In the genomic region with DNA sequence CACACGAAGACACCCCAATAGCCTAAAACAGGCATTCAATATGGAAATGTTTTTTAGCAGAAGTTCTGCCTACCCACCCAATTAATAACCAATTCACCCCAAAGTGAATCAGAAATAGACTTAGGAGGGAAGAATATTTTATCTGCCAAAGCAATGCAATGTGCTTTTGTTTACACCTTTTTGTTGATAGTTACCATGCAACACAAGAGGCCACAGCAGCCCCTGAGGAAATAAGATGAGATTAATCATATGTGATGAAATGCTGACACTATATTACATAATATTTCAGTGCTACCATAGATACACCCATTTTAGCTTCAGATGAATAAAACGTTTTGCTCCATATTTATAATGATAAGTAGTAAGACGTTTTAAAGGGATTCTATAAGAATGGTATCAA, we compare ENCODE assay signal across 17 cellular contexts.
DNase-seq lines count a peak whose midpoint lies in the region; ATAC-seq and TF ChIP-seq lines count a peak whose summit lies in the region.
"Had no signal": no experiment of that assay in that cellular context is flagged by ENCODE, and none has a peak within 500 bp of the region (broad histone marks: within the 10 kb centered on the region; RNA-seq: fewer than 3 reads in every experiment).

No MANE protein-coding gene starts in this region.

- no peaks in the 10 kb centered on the region for H3K4me1 ChIP-seq in foreskin keratinocyte
- H3K4me1 ChIP-seq: BLaER1 treated with 17β-estradiol and CSF1 and Interleukin-3, amounts not matched to agents 10 nM and 100 nM; psoas muscle; thyroid gland had no signal

- no peaks in the 10 kb centered on the region; the same call in 1 of the 2 replicates for H3K9me3 ChIP-seq in MG63
- H3K9me3 ChIP-seq: psoas muscle, thyroid gland had no signal

- DNase-seq in ACHN (peak; percentile 40), HT-29 (ENCODE audit: low spot score) (peak; percentile 46), SW480 (ENCODE audit: low spot score) (peak; percentile 3), foreskin keratinocyte (peak in 1 of 2 donors; percentile 23), MG63 (no peak), germinal center (ENCODE audit: low spot score) (no peak), NCI-H1436 (lab: John Stamatoyannopoulos, UW) (no peak)
- DNase-seq in activated T-cell treated with anti-CD3 and anti-CD28 coated beads, Interleukin-2, amount 50 U/mL, for 4 hours, result no peak
- DNase-seq: activated CD4-positive, alpha-beta memory T cell treated with anti-CD3 and anti-CD28 coated beads, Interleukin-2, amount 10 ng/mL, durations not matched to agents 7 days and 5 days; activated effector memory CD4-positive, alpha-beta T cell treated with Interleukin-2 at 50 U/mL for 16 hours; NCI-H1436 treated with DMSO at 0.1 percent for 48 hours; NCI-H524; psoas muscle; stimulated activated CD4-positive, alpha-beta T cell treated with anti-CD3 and anti-CD28 coated beads, Interleukin-1b, Interleukin-23, amount 100 ng/mL, for 48 hours; thyroid gland had no signal

- ATAC-seq in foreskin keratinocyte, result peak; percentile 83
- no peak for ATAC-seq in activated T-cell treated with anti-CD3 and anti-CD28 coated beads, Interleukin-2, amount 50 U/mL, for 4 hours
- ATAC-seq: HepG2, psoas muscle had no signal

- no peaks in the 10 kb centered on the region for H3K36me3 ChIP-seq in MG63
- H3K36me3 ChIP-seq: BLaER1 treated with 17β-estradiol and CSF1 and Interleukin-3, amounts not matched to agents 10 nM and 100 nM; thyroid gland had no signal

- no peak overlapping the region for H3K27ac ChIP-seq in foreskin keratinocyte
- H3K27ac ChIP-seq: BLaER1 treated with 17β-estradiol and CSF1 and Interleukin-3, amounts not matched to agents 10 nM and 100 nM; psoas muscle; thyroid gland had no signal

- no peaks in the 10 kb centered on the region for H3K27me3 Mint-ChIP-seq in activated T-cell treated with anti-CD3 and anti-CD28 coated beads, Interleukin-2, amount 50 U/mL, for 4 hours (ENCODE audit: low read depth)
- H3K27me3 Mint-ChIP-seq: activated CD4-positive, alpha-beta memory T cell treated with anti-CD3 and anti-CD28 coated beads, Interleukin-2, amount 10 ng/mL, durations not matched to agents 7 days and 5 days had no signal

- no peak for TF ChIP-seq CTCF in foreskin keratinocyte (conservative IDR thresholded peaks at IDR 0.05)

- H3K4me1 Mint-ChIP-seq in activated T-cell treated with anti-CD3 and anti-CD28 coated beads, Interleukin-2, amount 50 U/mL, for 4 hours (ENCODE audit: low read depth), result no peaks in the 10 kb centered on the region
- H3K4me1 Mint-ChIP-seq: activated CD4-positive, alpha-beta memory T cell treated with anti-CD3 and anti-CD28 coated beads, Interleukin-2, amount 10 ng/mL, durations not matched to agents 7 days and 5 days had no signal

- no peaks in the 10 kb centered on the region for H3K27me3 ChIP-seq in foreskin keratinocyte
- H3K27me3 ChIP-seq in MG63, result no peaks in the 10 kb centered on the region
- H3K27me3 ChIP-seq: BLaER1 treated with 17β-estradiol and CSF1 and Interleukin-3, amounts not matched to agents 10 nM and 100 nM; thyroid gland had no signal

- H3K4me3 Mint-ChIP-seq in activated T-cell treated with anti-CD3 and anti-CD28 coated beads, Interleukin-2, amount 50 U/mL, for 4 hours, result no peak overlapping the region
- H3K4me3 Mint-ChIP-seq: activated CD4-positive, alpha-beta memory T cell treated with anti-CD3 and anti-CD28 coated beads, Interleukin-2, amount 10 ng/mL, durations not matched to agents 7 days and 5 days had no signal

- in situ Hi-C loops in ACHN (cut with HindIII; ENCODE audit: low pct_ligation_motif_present, low pct_unique_long_range_greater_than_20kb, low sequenced_read_pairs), result no loop called here

- H3K36me3 Mint-ChIP-seq in activated T-cell treated with anti-CD3 and anti-CD28 coated beads, Interleukin-2, amount 50 U/mL, for 4 hours (ENCODE audit: insufficient read depth), result no peaks in the 10 kb centered on the region

- H3K4me3 ChIP-seq in MG63, result no peak overlapping the region
- H3K4me3 ChIP-seq: BLaER1 treated with 17β-estradiol and CSF1 and Interleukin-3, amounts not matched to agents 10 nM and 100 nM; psoas muscle; thyroid gland had no signal

- no peaks in the 10 kb centered on the region for H3K9me3 Mint-ChIP-seq in activated T-cell treated with anti-CD3 and anti-CD28 coated beads, Interleukin-2, amount 50 U/mL, for 4 hours

Comparison
In these comparisons a context has a peak if more than half of its experiments do, and no peak if none do; other contexts are left out.
1. DNase-seq: peak in ACHN (single experiment), HT-29 (single experiment) and SW480 (single experiment); none in MG63 (single experiment), germinal center (single experiment), activated T-cell treated with anti-CD3 and anti-CD28 coated beads, Interleukin-2, amount 50 U/mL, for 4 hours (single experiment) and NCI-H1436 (single experiment).